In the genomic region with DNA sequence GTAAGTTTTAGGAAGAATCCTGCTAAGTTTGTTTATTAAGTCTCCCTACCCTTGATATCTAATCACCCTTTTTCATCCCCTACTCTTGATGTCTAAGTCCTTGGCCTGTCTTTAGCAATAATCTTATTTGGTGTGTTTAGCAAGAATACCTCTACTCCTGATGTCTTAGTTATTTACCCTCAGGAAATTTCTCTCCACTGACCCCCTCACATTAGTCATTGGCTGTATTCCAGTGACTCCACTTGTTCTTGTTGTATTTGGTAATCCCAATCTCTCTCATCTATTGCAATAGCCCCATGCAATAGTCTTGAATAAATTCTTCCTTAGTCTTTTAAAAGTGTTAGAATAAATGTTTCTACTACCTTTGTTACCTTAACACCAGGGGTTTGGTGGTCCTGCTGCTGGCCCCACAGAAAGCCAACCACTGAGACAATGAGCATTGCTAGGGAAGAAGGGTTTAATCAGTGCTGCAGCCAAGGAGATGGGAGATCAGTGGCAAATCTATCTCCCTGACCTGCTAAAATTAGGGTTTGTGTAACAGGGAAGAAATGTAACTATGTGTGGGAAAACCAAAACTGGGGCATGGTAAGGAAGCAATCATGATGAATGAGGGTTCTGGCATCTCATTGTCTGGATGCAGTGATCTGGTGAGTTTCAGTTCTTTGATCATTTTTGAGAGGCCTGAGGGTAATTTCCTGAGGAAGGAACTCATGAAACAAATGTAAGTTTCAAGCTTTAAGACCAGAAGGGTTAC, we compare ENCODE assay signal across 1 cellular context.
TF ChIP-seq lines count a peak whose summit lies in the region.

No MANE protein-coding gene starts in this region.

TF ChIP-seq in GM23338, 12 proteins besides CTCF, POLR2A, EP300 and RAD21:
- TF ChIP-seq, protein P1, sequence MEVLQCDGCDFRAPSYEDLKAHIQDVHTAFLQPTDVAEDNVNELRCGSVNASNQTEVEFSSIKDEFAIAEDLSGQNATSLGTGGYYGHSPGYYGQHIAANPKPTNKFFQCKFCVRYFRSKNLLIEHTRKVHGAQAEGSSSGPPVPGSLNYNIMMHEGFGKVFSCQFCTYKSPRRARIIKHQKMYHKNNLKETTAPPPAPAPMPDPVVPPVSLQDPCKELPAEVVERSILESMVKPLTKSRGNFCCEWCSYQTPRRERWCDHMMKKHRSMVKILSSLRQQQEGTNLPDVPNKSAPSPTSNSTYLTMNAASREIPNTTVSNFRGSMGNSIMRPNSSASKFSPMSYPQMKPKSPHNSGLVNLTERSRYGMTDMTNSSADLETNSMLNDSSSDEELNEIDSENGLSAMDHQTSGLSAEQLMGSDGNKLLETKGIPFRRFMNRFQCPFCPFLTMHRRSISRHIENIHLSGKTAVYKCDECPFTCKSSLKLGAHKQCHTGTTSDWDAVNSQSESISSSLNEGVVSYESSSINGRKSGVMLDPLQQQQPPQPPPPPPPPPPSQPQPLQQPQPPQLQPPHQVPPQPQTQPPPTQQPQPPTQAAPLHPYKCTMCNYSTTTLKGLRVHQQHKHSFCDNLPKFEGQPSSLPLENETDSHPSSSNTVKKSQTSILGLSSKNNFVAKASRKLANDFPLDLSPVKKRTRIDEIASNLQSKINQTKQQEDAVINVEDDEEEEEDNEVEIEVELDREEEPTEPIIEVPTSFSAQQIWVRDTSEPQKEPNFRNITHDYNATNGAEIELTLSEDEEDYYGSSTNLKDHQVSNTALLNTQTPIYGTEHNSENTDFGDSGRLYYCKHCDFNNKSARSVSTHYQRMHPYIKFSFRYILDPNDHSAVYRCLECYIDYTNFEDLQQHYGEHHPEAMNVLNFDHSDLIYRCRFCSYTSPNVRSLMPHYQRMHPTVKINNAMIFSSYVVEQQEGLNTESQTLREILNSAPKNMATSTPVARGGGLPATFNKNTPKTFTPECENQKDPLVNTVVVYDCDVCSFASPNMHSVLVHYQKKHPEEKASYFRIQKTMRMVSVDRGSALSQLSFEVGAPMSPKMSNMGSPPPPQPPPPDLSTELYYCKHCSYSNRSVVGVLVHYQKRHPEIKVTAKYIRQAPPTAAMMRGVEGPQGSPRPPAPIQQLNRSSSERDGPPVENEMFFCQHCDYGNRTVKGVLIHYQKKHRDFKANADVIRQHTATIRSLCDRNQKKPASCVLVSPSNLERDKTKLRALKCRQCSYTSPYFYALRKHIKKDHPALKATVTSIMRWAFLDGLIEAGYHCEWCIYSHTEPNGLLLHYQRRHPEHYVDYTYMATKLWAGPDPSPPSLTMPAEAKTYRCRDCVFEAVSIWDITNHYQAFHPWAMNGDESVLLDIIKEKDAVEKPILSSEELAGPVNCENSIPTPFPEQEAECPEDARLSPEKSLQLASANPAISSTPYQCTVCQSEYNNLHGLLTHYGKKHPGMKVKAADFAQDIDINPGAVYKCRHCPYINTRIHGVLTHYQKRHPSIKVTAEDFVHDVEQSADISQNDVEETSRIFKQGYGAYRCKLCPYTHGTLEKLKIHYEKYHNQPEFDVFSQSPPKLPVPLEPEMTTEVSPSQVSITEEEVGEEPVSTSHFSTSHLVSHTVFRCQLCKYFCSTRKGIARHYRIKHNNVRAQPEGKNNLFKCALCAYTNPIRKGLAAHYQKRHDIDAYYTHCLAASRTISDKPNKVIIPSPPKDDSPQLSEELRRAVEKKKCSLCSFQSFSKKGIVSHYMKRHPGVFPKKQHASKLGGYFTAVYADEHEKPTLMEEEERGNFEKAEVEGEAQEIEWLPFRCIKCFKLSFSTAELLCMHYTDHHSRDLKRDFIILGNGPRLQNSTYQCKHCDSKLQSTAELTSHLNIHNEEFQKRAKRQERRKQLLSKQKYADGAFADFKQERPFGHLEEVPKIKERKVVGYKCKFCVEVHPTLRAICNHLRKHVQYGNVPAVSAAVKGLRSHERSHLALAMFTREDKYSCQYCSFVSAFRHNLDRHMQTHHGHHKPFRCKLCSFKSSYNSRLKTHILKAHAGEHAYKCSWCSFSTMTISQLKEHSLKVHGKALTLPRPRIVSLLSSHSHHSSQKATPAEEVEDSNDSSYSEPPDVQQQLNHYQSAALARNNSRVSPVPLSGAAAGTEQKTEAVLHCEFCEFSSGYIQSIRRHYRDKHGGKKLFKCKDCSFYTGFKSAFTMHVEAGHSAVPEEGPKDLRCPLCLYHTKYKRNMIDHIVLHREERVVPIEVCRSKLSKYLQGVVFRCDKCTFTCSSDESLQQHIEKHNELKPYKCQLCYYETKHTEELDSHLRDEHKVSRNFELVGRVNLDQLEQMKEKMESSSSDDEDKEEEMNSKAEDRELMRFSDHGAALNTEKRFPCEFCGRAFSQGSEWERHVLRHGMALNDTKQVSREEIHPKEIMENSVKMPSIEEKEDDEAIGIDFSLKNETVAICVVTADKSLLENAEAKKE (CRISPR knock-in tag; IDR thresholded peaks at IDR 0.05) = peak; percentile 62; the same call in 1 of the 2 replicates
- TF ChIP-seq EZH2phosphoT487 (IDR thresholded peaks at IDR 0.05; ENCODE audit: unreplicated experiment) (no peak), STAT1 (IDR thresholded peaks at IDR 0.05; ENCODE audit: unreplicated experiment) (no peak), NANOG (IDR thresholded peaks at IDR 0.05; ENCODE audit: borderline replicate concordance) (no peak), ZNF331 (CRISPR knock-in tag; IDR thresholded peaks at IDR 0.05; ENCODE audit: low read depth) (no peak), JUNB (IDR thresholded peaks at IDR 0.05; ENCODE audit: unreplicated experiment) (no peak), POLR2AphosphoS5 (IDR thresholded peaks at IDR 0.05; ENCODE audit: low read depth) (no peak)
- TF ChIP-seq, protein P2, sequence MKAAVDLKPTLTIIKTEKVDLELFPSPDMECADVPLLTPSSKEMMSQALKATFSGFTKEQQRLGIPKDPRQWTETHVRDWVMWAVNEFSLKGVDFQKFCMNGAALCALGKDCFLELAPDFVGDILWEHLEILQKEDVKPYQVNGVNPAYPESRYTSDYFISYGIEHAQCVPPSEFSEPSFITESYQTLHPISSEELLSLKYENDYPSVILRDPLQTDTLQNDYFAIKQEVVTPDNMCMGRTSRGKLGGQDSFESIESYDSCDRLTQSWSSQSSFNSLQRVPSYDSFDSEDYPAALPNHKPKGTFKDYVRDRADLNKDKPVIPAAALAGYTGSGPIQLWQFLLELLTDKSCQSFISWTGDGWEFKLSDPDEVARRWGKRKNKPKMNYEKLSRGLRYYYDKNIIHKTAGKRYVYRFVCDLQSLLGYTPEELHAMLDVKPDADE (IDR thresholded peaks at IDR 0.05) = no peak
- TF ChIP-seq, protein P3, sequence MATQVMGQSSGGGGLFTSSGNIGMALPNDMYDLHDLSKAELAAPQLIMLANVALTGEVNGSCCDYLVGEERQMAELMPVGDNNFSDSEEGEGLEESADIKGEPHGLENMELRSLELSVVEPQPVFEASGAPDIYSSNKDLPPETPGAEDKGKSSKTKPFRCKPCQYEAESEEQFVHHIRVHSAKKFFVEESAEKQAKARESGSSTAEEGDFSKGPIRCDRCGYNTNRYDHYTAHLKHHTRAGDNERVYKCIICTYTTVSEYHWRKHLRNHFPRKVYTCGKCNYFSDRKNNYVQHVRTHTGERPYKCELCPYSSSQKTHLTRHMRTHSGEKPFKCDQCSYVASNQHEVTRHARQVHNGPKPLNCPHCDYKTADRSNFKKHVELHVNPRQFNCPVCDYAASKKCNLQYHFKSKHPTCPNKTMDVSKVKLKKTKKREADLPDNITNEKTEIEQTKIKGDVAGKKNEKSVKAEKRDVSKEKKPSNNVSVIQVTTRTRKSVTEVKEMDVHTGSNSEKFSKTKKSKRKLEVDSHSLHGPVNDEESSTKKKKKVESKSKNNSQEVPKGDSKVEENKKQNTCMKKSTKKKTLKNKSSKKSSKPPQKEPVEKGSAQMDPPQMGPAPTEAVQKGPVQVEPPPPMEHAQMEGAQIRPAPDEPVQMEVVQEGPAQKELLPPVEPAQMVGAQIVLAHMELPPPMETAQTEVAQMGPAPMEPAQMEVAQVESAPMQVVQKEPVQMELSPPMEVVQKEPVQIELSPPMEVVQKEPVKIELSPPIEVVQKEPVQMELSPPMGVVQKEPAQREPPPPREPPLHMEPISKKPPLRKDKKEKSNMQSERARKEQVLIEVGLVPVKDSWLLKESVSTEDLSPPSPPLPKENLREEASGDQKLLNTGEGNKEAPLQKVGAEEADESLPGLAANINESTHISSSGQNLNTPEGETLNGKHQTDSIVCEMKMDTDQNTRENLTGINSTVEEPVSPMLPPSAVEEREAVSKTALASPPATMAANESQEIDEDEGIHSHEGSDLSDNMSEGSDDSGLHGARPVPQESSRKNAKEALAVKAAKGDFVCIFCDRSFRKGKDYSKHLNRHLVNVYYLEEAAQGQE (IDR thresholded peaks at IDR 0.05; ENCODE audit: unreplicated experiment) = no peak
